ENCODE assay signal across 11 cellular contexts in the genomic region with DNA sequence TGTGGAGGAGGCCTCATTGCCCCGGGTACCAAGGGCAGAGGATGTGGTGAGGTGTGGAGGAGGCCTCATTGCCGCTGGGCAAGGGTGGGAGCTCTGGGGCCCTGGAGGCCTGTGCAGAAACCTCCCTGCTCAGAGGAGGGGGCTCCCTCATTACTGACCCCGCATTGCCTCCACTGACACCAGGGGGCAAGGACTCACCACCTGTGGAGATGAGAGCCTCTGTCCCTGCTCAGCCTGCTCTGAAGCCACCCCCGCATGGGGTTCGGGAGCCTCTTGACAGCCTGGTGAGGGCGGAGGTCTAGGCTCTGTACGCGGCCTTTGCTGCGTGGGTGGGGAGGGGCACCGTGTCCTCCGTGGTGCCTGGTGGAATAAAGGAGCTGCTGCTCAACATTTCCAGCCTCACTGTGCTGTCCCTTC.
DNase-seq lines count a peak whose midpoint lies in the region; ATAC-seq and TF ChIP-seq lines count a peak whose summit lies in the region.
"Had no signal": no experiment of that assay in that cellular context is flagged by ENCODE, and none has a peak within 500 bp of the region (broad histone marks: within the 10 kb centered on the region; RNA-seq: fewer than 3 reads in every experiment).

No MANE protein-coding gene starts in this region.

- H3K36me3 ChIP-seq in PC-9 (ENCODE audit: low read depth): no peaks in the 10 kb centered on the region

- no TSS peak for BruUV-seq in PC-9 (replicated peaks; lab: Mats Ljungman, UMichigan)

- H3K27me3 Mint-ChIP-seq in activated T-helper 17 cell treated with anti-CD3 and anti-CD28 coated beads, Interleukin-2, amount 50 U/mL, for 72 hours: peaks cover 5% of the 10 kb centered on the region
- H3K27me3 Mint-ChIP-seq in stimulated activated memory B cell treated with anti-CD40 and anti-IgM and Interleukin-4, amounts not matched to agents 10 μg/mL and 1 μg/mL and 100 μg/mL, for 72 hours: no peaks in the 10 kb centered on the region

- H3K9me3 ChIP-seq in PC-9 (ENCODE audit: insufficient read depth, low read depth): no peaks in the 10 kb centered on the region

- no peak overlapping the region for H2AFZ ChIP-seq in PC-9
- H2AFZ ChIP-seq: GM23338 had no signal

- no peak for TF ChIP-seq CTCF in PC-9 (conservative IDR thresholded peaks at IDR 0.05)

- H3K27ac ChIP-seq in PC-9: no peak overlapping the region
- H3K27ac ChIP-seq: 22Rv1 had no signal

- no peaks in the 10 kb centered on the region for H3K27me3 ChIP-seq in PC-9 (ENCODE audit: insufficient read depth, low read depth)

- H3K9me2 ChIP-seq in PC-9 (ENCODE audit: insufficient read depth): no peaks in the 10 kb centered on the region

- no peak overlapping the region for H3K4me3 ChIP-seq in PC-9
- H3K4me3 ChIP-seq: GM23338 had no signal

- peaks cover 52% of the 10 kb centered on the region for H3K4me1 Mint-ChIP-seq in activated T-helper 17 cell treated with anti-CD3 and anti-CD28 coated beads, Interleukin-2, amount 50 U/mL, for 72 hours
- peaks cover 26% of the 10 kb centered on the region for H3K4me1 Mint-ChIP-seq in stimulated activated memory B cell treated with anti-CD40 and anti-IgM and Interleukin-4, amounts not matched to agents 10 μg/mL and 1 μg/mL and 100 μg/mL, for 72 hours
- H3K4me1 Mint-ChIP-seq: GM23338 had no signal

- H3K4me3 Mint-ChIP-seq in activated T-helper 17 cell treated with anti-CD3 and anti-CD28 coated beads, Interleukin-2, amount 50 U/mL, for 72 hours: peak overlapping the region; percentile 54
- no peak overlapping the region for H3K4me3 Mint-ChIP-seq in stimulated activated memory B cell treated with anti-CD40 and anti-IgM and Interleukin-4, amounts not matched to agents 10 μg/mL and 1 μg/mL and 100 μg/mL, for 72 hours
- H3K4me3 Mint-ChIP-seq: GM23338; stimulated activated naive B cell treated with anti-CD40 and anti-IgM and Interleukin-4, amounts not matched to agents 10 μg/mL and 1 μg/mL and 100 μg/mL, for 72 hours had no signal

- H3K4me1 ChIP-seq in PC-9 (replicated peaks; ENCODE audit: insufficient read depth): peaks cover 4% of the 10 kb centered on the region; the same call in 1 of the 2 replicates

- no peak for DNase-seq in activated CD4-positive, CD25-positive, alpha-beta regulatory T cell (lab: John Stamatoyannopoulos, UW)
- DNase-seq in left ventricle myocardium superior (peak; percentile 29), NCI-H187 (lab: John Stamatoyannopoulos, UW) (no peak), PC-9 (no peak), hypothalamus (lab: John Stamatoyannopoulos, UW) (no peak)

- CTCF ChIA-PET in PC-9 (lab: Charles Lee): no interaction called here

- H3K79me2 ChIP-seq in PC-9 (ENCODE audit: low read depth): no peaks in the 10 kb centered on the region

- ATAC-seq in activated CD4-positive, CD25-positive, alpha-beta regulatory T cell treated with anti-CD3 and anti-CD28 coated beads, Interleukin-2, amount 50 U/mL, for 24 hours: peak; percentile 42 to 48
- peak; percentile 64 for ATAC-seq in activated T-helper 17 cell treated with anti-CD3 and anti-CD28 coated beads, Interleukin-2, amount 50 U/mL, for 72 hours (replicated peaks)
- ATAC-seq in left ventricle myocardium superior: peak; percentile 28
- ATAC-seq in stimulated activated memory B cell treated with anti-CD40 and anti-IgM and Interleukin-4, amounts not matched to agents 10 μg/mL and 1 μg/mL and 100 μg/mL, for 72 hours: peak; percentile 35
- ATAC-seq: GM23338 had no signal

- H3F3A ChIP-seq in PC-9 (ENCODE audit: insufficient read depth, low read depth): peaks cover 3% of the 10 kb centered on the region; the same call in 1 of the 2 replicates

- H3K9me3 Mint-ChIP-seq in activated T-helper 17 cell treated with anti-CD3 and anti-CD28 coated beads, Interleukin-2, amount 50 U/mL, for 72 hours: peaks cover 6% of the 10 kb centered on the region
- H3K9me3 Mint-ChIP-seq in stimulated activated memory B cell treated with anti-CD40 and anti-IgM and Interleukin-4, amounts not matched to agents 10 μg/mL and 1 μg/mL and 100 μg/mL, for 72 hours: peaks cover 3% of the 10 kb centered on the region
- H3K9me3 Mint-ChIP-seq: GM23338; stimulated activated naive B cell treated with anti-CD40 and anti-IgM and Interleukin-4, amounts not matched to agents 10 μg/mL and 1 μg/mL and 100 μg/mL, for 72 hours had no signal

- peak overlapping the region; percentile 23 for H3K27ac Mint-ChIP-seq in activated T-helper 17 cell treated with anti-CD3 and anti-CD28 coated beads, Interleukin-2, amount 50 U/mL, for 72 hours
- peak overlapping the region; percentile 83 for H3K27ac Mint-ChIP-seq in stimulated activated memory B cell treated with anti-CD40 and anti-IgM and Interleukin-4, amounts not matched to agents 10 μg/mL and 1 μg/mL and 100 μg/mL, for 72 hours
- H3K27ac Mint-ChIP-seq: GM23338 had no signal

- no peak overlapping the region for H3K4me2 ChIP-seq in PC-9
- H3K4me2 ChIP-seq: GM23338 had no signal

- POLR2A ChIA-PET in PC-9 (lab: Charles Lee; ENCODE audit: unreplicated experiment): no interaction called here

- H3K36me3 Mint-ChIP-seq in activated T-helper 17 cell treated with anti-CD3 and anti-CD28 coated beads, Interleukin-2, amount 50 U/mL, for 72 hours (ENCODE audit: low read depth): no peaks in the 10 kb centered on the region
- H3K36me3 Mint-ChIP-seq in stimulated activated memory B cell treated with anti-CD40 and anti-IgM and Interleukin-4, amounts not matched to agents 10 μg/mL and 1 μg/mL and 100 μg/mL, for 72 hours: peaks cover 7% of the 10 kb centered on the region
- H3K36me3 Mint-ChIP-seq: stimulated activated naive B cell treated with anti-CD40 and anti-IgM and Interleukin-4, amounts not matched to agents 10 μg/mL and 1 μg/mL and 100 μg/mL, for 72 hours had no signal

- intact Hi-C loops in left ventricle myocardium superior (cut with micrococcal nuclease): no loop called here
- intact Hi-C loops in PC-9 (cut with micrococcal nuclease; ENCODE audit: unreplicated experiment): no loop called here

- H4K20me1 ChIP-seq in PC-9 (ENCODE audit: insufficient read depth): no peaks in the 10 kb centered on the region
